27 cellular contexts compared by ENCODE assay signal in the genomic region with DNA sequence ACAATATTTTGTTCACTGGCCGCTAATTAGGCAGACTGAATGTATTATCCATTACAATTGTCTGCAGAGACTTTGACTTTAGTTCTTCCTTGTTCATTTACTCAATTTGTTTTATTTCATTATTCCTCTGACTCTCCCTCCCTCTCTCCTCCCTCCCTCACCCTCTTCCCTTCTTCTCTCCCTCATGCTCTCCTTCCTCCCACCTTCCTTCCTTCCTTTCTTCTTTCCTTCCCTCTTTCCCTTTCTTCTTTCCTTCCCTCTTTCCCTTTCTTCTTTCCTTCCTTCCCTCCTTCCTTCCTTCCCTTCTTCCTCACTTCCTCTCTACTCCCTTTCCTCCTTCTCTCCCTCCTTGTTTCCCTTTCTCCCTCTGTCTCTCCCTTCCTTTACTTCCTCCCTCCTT.
"Had no signal": no experiment of that assay in that cellular context is flagged by ENCODE, and none has a peak within 500 bp of the region (broad histone marks: within the 10 kb centered on the region; RNA-seq: fewer than 3 reads in every experiment).

No MANE protein-coding gene starts in this region.

- H3K4me3 ChIP-seq: coronary artery, dorsolateral prefrontal cortex, esophagus muscularis mucosa, esophagus squamous epithelium, gastrocnemius medialis, gastroesophageal sphincter, heart left ventricle, heart right ventricle, hepatocyte had no signal

- DNase-seq: cortex of kidney; dermis blood vessel endothelial cell; dorsolateral prefrontal cortex; effector CD4-positive, alpha-beta T cell; effector CD8-positive, alpha-beta T cell; effector memory CD4-positive, alpha-beta T cell; effector memory CD8-positive, alpha-beta T cell; endodermal cell; erythroblast; esophagus squamous epithelium; foreskin fibroblast; foreskin keratinocyte; foreskin melanocyte; gastrocnemius medialis; glutamatergic neuron; head of caudate nucleus; heart left ventricle; heart right ventricle; hippocampal formation had no signal

- H3K9me3 ChIP-seq: esophagus muscularis mucosa, esophagus squamous epithelium, gastrocnemius medialis, gastroesophageal sphincter, heart left ventricle had no signal

- H3K4me1 Mint-ChIP-seq: endodermal cell had no signal

- H3K27ac ChIP-seq: coronary artery, dorsolateral prefrontal cortex, epithelial cell of prostate, esophagus muscularis mucosa, esophagus squamous epithelium, foreskin keratinocyte, gastrocnemius medialis, gastroesophageal sphincter, heart left ventricle, heart right ventricle, hepatocyte had no signal

- H3K36me3 ChIP-seq: esophagus muscularis mucosa, esophagus squamous epithelium, gastrocnemius medialis, gastroesophageal sphincter, heart left ventricle, heart right ventricle had no signal

- ATAC-seq: effector memory CD8-positive, alpha-beta T cell; esophagus mucosa; foreskin keratinocyte; gastrocnemius medialis; gastroesophageal sphincter; heart left ventricle; heart right ventricle had no signal

- H3K79me2 ChIP-seq: hepatocyte had no signal

- FAIRE-seq: endothelial cell of umbilical vein had no signal

- H3K27me3 Mint-ChIP-seq: dendritic cell treated with granulocyte-macrophage colony-stimulating factor and Interleukin-4, amounts not matched to agents 40 ng/mL and 50 ng/mL, for 4 days; effector memory CD8-positive, alpha-beta T cell had no signal

- H2AFZ ChIP-seq: hepatocyte had no signal

- H3K4me3 Mint-ChIP-seq: dendritic cell treated with granulocyte-macrophage colony-stimulating factor and Interleukin-4, amounts not matched to agents 40 ng/mL and 50 ng/mL, for 4 days; effector memory CD8-positive, alpha-beta T cell; endodermal cell had no signal

- H3K9me3 Mint-ChIP-seq: endodermal cell had no signal

- H3K27ac Mint-ChIP-seq: dendritic cell treated with granulocyte-macrophage colony-stimulating factor and Interleukin-4, amounts not matched to agents 40 ng/mL and 50 ng/mL, for 4 days; effector memory CD8-positive, alpha-beta T cell; endodermal cell had no signal

- H3K4me2 ChIP-seq: hepatocyte had no signal

- H3K27me3 ChIP-seq: dorsolateral prefrontal cortex, esophagus muscularis mucosa, esophagus squamous epithelium, foreskin keratinocyte, gastrocnemius medialis, heart left ventricle, heart right ventricle, hepatocyte had no signal

- H3K4me1 ChIP-seq: esophagus muscularis mucosa, esophagus squamous epithelium, foreskin keratinocyte, gastrocnemius medialis, gastroesophageal sphincter, heart left ventricle, heart right ventricle had no signal
